ENCODE assay signal across 8 cellular contexts in genomic region chr3:138950006-138950644, GRCh38. TPM values are rescaled to one million over a fixed set of nuclear protein-coding genes. Genes with fewer than 3 reads are reported as not detected.
DNase-seq lines count a peak whose midpoint lies in the region; ATAC-seq and TF ChIP-seq lines count a peak whose summit lies in the region.

No MANE protein-coding gene starts in this region.

- TF ChIP-seq CTCF in brain (conservative IDR thresholded peaks at IDR 0.05) (no peak), tibial artery (IDR thresholded peaks at IDR 0.05) (no peak)

- in situ Hi-C loops in ACHN (cut with HindIII; ENCODE audit: low pct_ligation_motif_present, low pct_unique_long_range_greater_than_20kb, low sequenced_read_pairs), result no loop called here

- no peaks in the 10 kb centered on the region for H3K36me3 Mint-ChIP-seq in brain

- peak overlapping the region; percentile 46 for H3K4me3 ChIP-seq in HUES64 (ENCODE audit: low read length)
- H3K4me3 ChIP-seq in tibial artery, result peak overlapping the region; percentile 29 to 46

- H3K27me3 ChIP-seq in HUES64 (ENCODE audit: insufficient read depth, low read length) (peaks cover 100% of the 10 kb centered on the region), tibial artery (peaks cover 3 to 74% of the 10 kb centered on the region in 2 donors)

- no peak for ATAC-seq in GM21515 (IDR thresholded peaks at IDR 0.05; ENCODE audit: unreplicated experiment)
- no peak for ATAC-seq in GM21723 (IDR thresholded peaks at IDR 0.05; ENCODE audit: unreplicated experiment)
- no peak for ATAC-seq in HG03571 (IDR thresholded peaks at IDR 0.05; ENCODE audit: unreplicated experiment)

- WGBS in HUES64, result 1% methylated on average over 53 of the region's 53 CpGs

- peak overlapping the region; percentile 42 for H3K9ac ChIP-seq in HUES64 (ENCODE audit: low read depth, low read length)

- H3K9me3 Mint-ChIP-seq in brain, result peaks cover 0 to 3% (median 0%) of the 10 kb centered on the region in 5 experiments

- H3K9me3 ChIP-seq in HUES64 (ENCODE audit: insufficient read depth, low read depth, low read length), result no peaks in the 10 kb centered on the region
- H3K9me3 ChIP-seq in tibial artery, result no peaks in the 10 kb centered on the region

- H3K36me3 ChIP-seq in HUES64 (ENCODE audit: insufficient read depth, low read length), result no peaks in the 10 kb centered on the region
- no peaks in the 10 kb centered on the region for H3K36me3 ChIP-seq in tibial artery

- H3K27ac ChIP-seq in HUES64 (ENCODE audit: low read depth, low read length) (no peak overlapping the region), tibial artery (no peak overlapping the region)

- H3K4me1 ChIP-seq in HUES64 (ENCODE audit: insufficient read depth, low read length) (peaks cover 28% of the 10 kb centered on the region), tibial artery (peaks cover 0 to 36% (median 31%) of the 10 kb centered on the region in 4 donors)

- H3K27ac Mint-ChIP-seq in brain, result peak overlapping the region in 1 of 5 experiments; percentile 14

- intact Hi-C loops in tibial artery (cut with DNase I; ENCODE audit: low total_unique reads), result no loop called here

- peak; percentile 29 for DNase-seq in ACHN
- peak; percentile 77 for DNase-seq in left kidney (ENCODE audit: low read depth, low spot score)
- no peak for DNase-seq in tibial artery

- peaks cover 27% of the 10 kb centered on the region for H3K4me1 Mint-ChIP-seq in brain

- H3K27me3 Mint-ChIP-seq in brain, result peaks cover 97% of the 10 kb centered on the region

- H3K4me3 Mint-ChIP-seq in brain, result peak overlapping the region; percentile 55 to 73 (median 69)

RNA-seq across cellular contexts. Expression of gene FOXL2NB, which starts 3.1 kb away (rescaled TPM):
- polyA plus RNA-seq in HUES64 (2013, experiment 1 of 2), result 0.70 TPM
- 0.70 TPM for polyA plus RNA-seq in HUES64 (2013, experiment 2 of 2)
- polyA plus RNA-seq in brain (ENCODE audit: insufficient read depth, low read depth, low replicate concordance), result not detected

RNA-seq across cellular contexts. Expression of gene FOXL2, which starts 3.2 kb away (rescaled TPM):
- polyA plus RNA-seq in HUES64 (2013, experiment 1 of 2), result 0.55 TPM
- 0.89 TPM for polyA plus RNA-seq in HUES64 (2013, experiment 2 of 2)
- polyA plus RNA-seq in brain (ENCODE audit: insufficient read depth, low read depth, low replicate concordance), result not detected

RNA-seq across cellular contexts. Expression of gene PRR23A, which starts 55.9 kb away (rescaled TPM):
- not detected for polyA plus RNA-seq in HUES64 (2013, experiment 1 of 2)
- polyA plus RNA-seq in HUES64 (2013, experiment 2 of 2), result not detected
- polyA plus RNA-seq in brain (ENCODE audit: insufficient read depth, low read depth, low replicate concordance), result not detected

Comparison
In these comparisons a context has a peak if more than half of its experiments do, and no peak if none do; other contexts are left out.
1. DNase-seq: peak in ACHN (single experiment) and left kidney (single experiment); none in tibial artery (0 of 2).